In genomic region chr22:33919591-33920501, GRCh38 we compare ENCODE assay signal across 8 cellular contexts. TPM values are rescaled to one million over a fixed set of nuclear protein-coding genes. Genes with fewer than 3 reads are reported as not detected.
DNase-seq lines count a peak whose midpoint lies in the region; ATAC-seq, FAIRE-seq and TF ChIP-seq lines count a peak whose summit lies in the region.

TSS of gene LARGE1 (minus strand) at chr22:33920476.

- peak; percentile 19 for ATAC-seq in GM19452 (IDR thresholded peaks at IDR 0.05; ENCODE audit: unreplicated experiment)
- ATAC-seq in GM18873 (IDR thresholded peaks at IDR 0.05; ENCODE audit: low FRiP score, unreplicated experiment) = no peak

- peak within 1 kb of the TSS; percentile 100 for H3K4me2 ChIP-seq in astrocyte (ENCODE audit: low read length)

- peaks cover 21% of the 10 kb centered on the region for H3K79me2 ChIP-seq in astrocyte (ENCODE audit: insufficient read depth, low read length)

- H3K36me3 ChIP-seq in BE2C (no peaks in the 10 kb centered on the region), astrocyte (ENCODE audit: insufficient read depth, low read length) (no peaks in the 10 kb centered on the region)

- no peak for FAIRE-seq in astrocyte (lab: Jason Lieb, UNC)

- H4K20me1 ChIP-seq in astrocyte (ENCODE audit: insufficient read depth, low read length) = peaks cover 40% of the 10 kb centered on the region

- H3K9ac ChIP-seq in astrocyte (ENCODE audit: low read length) = peak within 1 kb of the TSS; percentile 83

- H3K4me3 ChIP-seq in BE2C (ENCODE audit: low read depth, low read length) (peak within 1 kb of the TSS; percentile 50), astrocyte (ENCODE audit: insufficient read depth, low read depth, low read length) (peak within 1 kb of the TSS; percentile 80), retinal pigment epithelial cell (ENCODE audit: low read length) (peak within 1 kb of the TSS; percentile 51)

- H3K27ac ChIP-seq in astrocyte (ENCODE audit: low read depth, low read length) = no peak within 1 kb of the TSS

- no peak for TF ChIP-seq CTCF in BE2C (IDR thresholded peaks at IDR 0.05; ENCODE audit: low read depth, low read length)
- no peak for TF ChIP-seq CTCF in astrocyte (IDR thresholded peaks at IDR 0.05; ENCODE audit: insufficient read depth, low read depth, low read length)
- TF ChIP-seq CTCF in retinal pigment epithelial cell (conservative IDR thresholded peaks at IDR 0.05; ENCODE audit: low read depth, low read length) = no peak

- H3K9me3 ChIP-seq in BE2C = no peaks in the 10 kb centered on the region
- H3K9me3 ChIP-seq in astrocyte (ENCODE audit: insufficient read depth, low read depth, low read length) = no peaks in the 10 kb centered on the region

- H3K4me3 Mint-ChIP-seq in astrocyte (ENCODE audit: unreplicated experiment) = peak within 1 kb of the TSS; percentile 97

- H2AFZ ChIP-seq in astrocyte (ENCODE audit: low read depth, low read length) = peak within 1 kb of the TSS; percentile 99

- H3K4me1 ChIP-seq in BE2C = no peaks in the 10 kb centered on the region
- peaks cover 8% of the 10 kb centered on the region for H3K4me1 ChIP-seq in astrocyte (ENCODE audit: insufficient read depth, low read length)

- peaks cover 6% of the 10 kb centered on the region for H3K36me3 Mint-ChIP-seq in astrocyte (ENCODE audit: low read depth, unreplicated experiment)

- no peaks in the 10 kb centered on the region for H3K9me3 Mint-ChIP-seq in astrocyte (ENCODE audit: unreplicated experiment)

- H3K27ac Mint-ChIP-seq in astrocyte (ENCODE audit: unreplicated experiment) = peak within 1 kb of the TSS; percentile 91

- H3K27me3 Mint-ChIP-seq in astrocyte (ENCODE audit: low read depth, unreplicated experiment) = no peaks in the 10 kb centered on the region

- H3K4me1 Mint-ChIP-seq in astrocyte (ENCODE audit: low read depth, unreplicated experiment) = peaks cover 28% of the 10 kb centered on the region

- in situ Hi-C loops in KBM-7 (cut with MboI; ENCODE audit: low pct_unique_long_range_greater_than_20kb, low sequenced_read_pairs) = no loop called here

- peaks cover 42% of the 10 kb centered on the region for H3K27me3 ChIP-seq in BE2C
- no peaks in the 10 kb centered on the region for H3K27me3 ChIP-seq in astrocyte (ENCODE audit: insufficient read depth, low read length)

- DNase-seq in BE2C = peak; percentile 39
- DNase-seq in KBM-7 = peak; percentile 28
- no peak for DNase-seq in astrocyte (ENCODE audit: low read depth)
- DNase-seq in hypothalamus (lab: John Stamatoyannopoulos, UW) = peak in 28 of 51 donors; percentile 4 to 50 (median 28)
- no peak for DNase-seq in retinal pigment epithelial cell (ENCODE audit: low read depth)
- DNase-seq in dedifferentiated amniotic fluid mesenchymal stem cell (ENCODE audit: extremely low spot score) = no peak

RNA-seq across cellular contexts. Expression of gene LARGE1, which starts in this region (rescaled TPM):
- 0.32 TPM for polyA plus RNA-seq in BE2C (2012; ENCODE audit: insufficient read depth, insufficient read length, low read depth)
- 88.9 and 92.6 TPM in 2 replicates for total RNA-seq in astrocyte

Comparison
In these comparisons a context has a peak if more than half of its experiments do, and no peak if none do; other contexts are left out.
1. DNase-seq: peak in BE2C (single experiment), KBM-7 (single experiment) and hypothalamus (28 of 51); none in astrocyte (single experiment), retinal pigment epithelial cell (single experiment) and dedifferentiated amniotic fluid mesenchymal stem cell (single experiment).
2. Peak in every context shown above with its lines, with median percentiles within 50 percentile points of each other: H3K4me3 ChIP-seq.